In genomic region chr10:29291561-29291960, GRCh38 we compare ENCODE assay signal across 15 cellular contexts. TPM values are rescaled to one million over a fixed set of nuclear protein-coding genes. Genes with fewer than 3 reads are reported as not detected.
"Had no signal": no experiment of that assay in that cellular context is flagged by ENCODE, and none has a peak within 500 bp of the region (broad histone marks: within the 10 kb centered on the region; RNA-seq: fewer than 3 reads in every experiment).

No MANE protein-coding gene starts in this region.

RNA-seq across cellular contexts. Expression of gene LYZL1, which starts 2.7 kb away (rescaled TPM):
- total RNA-seq: activated B cell treated with CpG ODN at 0.5 μM for 24 hours; activated CD4-positive, alpha-beta memory T cell treated with anti-CD3 and anti-CD28 coated beads for 36 hours; activated CD4-positive, alpha-beta memory T cell treated with anti-CD3 and anti-CD28 coated beads, Interleukin-2, amount 10 ng/mL, durations not matched to agents 7 days and 5 days; activated CD4-positive, alpha-beta T cell treated with anti-CD3 and anti-CD28 coated beads for 36 hours; activated CD4-positive, alpha-beta T cell treated with anti-CD3 and anti-CD28 coated beads, Interleukin-2, amount 10 ng/mL, durations not matched to agents 24 days and 14 days; activated CD4-positive, alpha-beta T cell treated with anti-CD3 and anti-CD28 coated beads, Interleukin-2, amount 10 ng/mL, durations not matched to agents 7 days and 5 days; activated CD8-positive, alpha-beta memory T cell treated with anti-CD3 and anti-CD28 coated beads for 36 hours; activated CD8-positive, alpha-beta memory T cell treated with anti-CD3 and anti-CD28 coated beads, Interleukin-2, amount 10 ng/mL, durations not matched to agents 7 days and 5 days; activated CD8-positive, alpha-beta T cell treated with anti-CD3 and anti-CD28 coated beads for 36 hours; activated CD8-positive, alpha-beta T cell treated with anti-CD3 and anti-CD28 coated beads, Interleukin-2, amount 10 ng/mL, durations not matched to agents 7 days and 5 days; T-cell; T-helper 1 cell treated with Interleukin-12 subunit alpha and Interleukin-12 subunit beta and Interleukin-4 antibody, amounts not matched to agents 30 ng/mL and 1 ng/mL, for 36 hours; T-helper 17 cell; T-helper 2 cell treated with Interferon-gamma antibody and Interleukin-4, amounts not matched to agents 100 ng/mL and 5 ng/mL, for 36 hours; WTC11 had no signal
